In genomic region chr3:27623085-27623753, GRCh38 we compare ENCODE assay signal across 1 cellular context.
TF ChIP-seq lines count a peak whose summit lies in the region.

No MANE protein-coding gene starts in this region.

TF ChIP-seq in HepG2, 621 proteins besides CTCF, POLR2A, EP300 and RAD21 (continued from another document and continues in another):
- TF ChIP-seq ZBTB37 (CRISPR knock-in tag; IDR thresholded peaks at IDR 0.05): 0 out of 2 replicates have a peak, but pooled peaks have one; percentile 27
- no peak for TF ChIP-seq RARG (CRISPR knock-in tag; IDR thresholded peaks at IDR 0.05; ENCODE audit: low read depth)
- TF ChIP-seq ELF1 (CRISPR knock-in tag; IDR thresholded peaks at IDR 0.05): peak; percentile 26; the same call in 1 of the 2 replicates
- no peak for TF ChIP-seq ZNF232 (CRISPR knock-in tag; IDR thresholded peaks at IDR 0.05; ENCODE audit: borderline replicate concordance)
- TF ChIP-seq NBN (conservative IDR thresholded peaks at IDR 0.05): no peak
- no peak for TF ChIP-seq ZNF17 (CRISPR knock-in tag; IDR thresholded peaks at IDR 0.05)
- peak; percentile 76 for TF ChIP-seq ZMYM4 (CRISPR knock-in tag; IDR thresholded peaks at IDR 0.05)
- TF ChIP-seq PTBP1 (IDR thresholded peaks at IDR 0.05; ENCODE audit: low read depth, low read length, poor library complexity, severe bottlenecking): no peak
- TF ChIP-seq HNF4A (CRISPR knock-in tag; IDR thresholded peaks at IDR 0.05): peak; percentile 86
- TF ChIP-seq PATZ1 (CRISPR knock-in tag; IDR thresholded peaks at IDR 0.05): peak; percentile 60; the same call in 1 of the 2 replicates
- peak; percentile 72; the same call in 1 of the 2 replicates for TF ChIP-seq ZSCAN9 (CRISPR knock-in tag; IDR thresholded peaks at IDR 0.05; ENCODE audit: borderline replicate concordance)
- no peak for TF ChIP-seq ZNF747 (CRISPR knock-in tag; IDR thresholded peaks at IDR 0.05; ENCODE audit: borderline replicate concordance)
- TF ChIP-seq GRHL1 (CRISPR knock-in tag; conservative IDR thresholded peaks at IDR 0.05): no peak
- TF ChIP-seq ZFP91 (CRISPR knock-in tag; IDR thresholded peaks at IDR 0.05; ENCODE audit: borderline replicate concordance): no peak
- peak; percentile 84 for TF ChIP-seq TCF7 (IDR thresholded peaks at IDR 0.05; ENCODE audit: low read depth)
- no peak for TF ChIP-seq CENPT (CRISPR knock-in tag; IDR thresholded peaks at IDR 0.05; ENCODE audit: low read depth)
- peak; percentile 66; the same call in 1 of the 2 replicates for TF ChIP-seq ZBED4 (CRISPR knock-in tag; IDR thresholded peaks at IDR 0.05; ENCODE audit: borderline replicate concordance)
- peak; percentile 23; the same call in 1 of the 2 replicates for TF ChIP-seq TARDBP (CRISPR knock-in tag; IDR thresholded peaks at IDR 0.05)
- peak; percentile 73 for TF ChIP-seq FOXA1 (IDR thresholded peaks at IDR 0.05)
- TF ChIP-seq FOXA1 (CRISPR knock-in tag; IDR thresholded peaks at IDR 0.05): peak; percentile 80; the same call in 1 of the 2 replicates
- no peak for TF ChIP-seq IRF9 (CRISPR knock-in tag; IDR thresholded peaks at IDR 0.05; ENCODE audit: borderline replicate concordance)
- no peak for TF ChIP-seq GTF2F1 (IDR thresholded peaks at IDR 0.05; ENCODE audit: low read length)
- peak; percentile 63 for TF ChIP-seq FOXO1 (CRISPR knock-in tag; IDR thresholded peaks at IDR 0.05)
- TF ChIP-seq THAP9 (CRISPR knock-in tag; IDR thresholded peaks at IDR 0.05; ENCODE audit: borderline replicate concordance): no peak
- no peak; the same call in 1 of the 2 replicates for TF ChIP-seq ZNF556 (CRISPR knock-in tag; IDR thresholded peaks at IDR 0.05; ENCODE audit: borderline replicate concordance)
- TF ChIP-seq ZNF501 (CRISPR knock-in tag; IDR thresholded peaks at IDR 0.05): peak; percentile 53; the same call in 1 of the 2 replicates
- peak; percentile 84 for TF ChIP-seq ZGPAT (CRISPR knock-in tag; IDR thresholded peaks at IDR 0.05)
- TF ChIP-seq SNAPC5 (CRISPR knock-in tag; IDR thresholded peaks at IDR 0.05; ENCODE audit: borderline replicate concordance): no peak
- TF ChIP-seq ZKSCAN5 (CRISPR knock-in tag; IDR thresholded peaks at IDR 0.05): no peak
- TF ChIP-seq NFYC (CRISPR knock-in tag; IDR thresholded peaks at IDR 0.05): peak; percentile 50; the same call in 1 of the 2 replicates
- TF ChIP-seq ZNF562 (CRISPR knock-in tag; IDR thresholded peaks at IDR 0.05; ENCODE audit: borderline replicate concordance): no peak
- no peak; the same call in 1 of the 2 replicates for TF ChIP-seq ARNTL (CRISPR knock-in tag; IDR thresholded peaks at IDR 0.05)
- no peak for TF ChIP-seq ZNF354B (CRISPR knock-in tag; IDR thresholded peaks at IDR 0.05)
- peak; percentile 89 for TF ChIP-seq ISL2 (CRISPR knock-in tag; IDR thresholded peaks at IDR 0.05)
- peak; percentile 42; the same call in 1 of the 2 replicates for TF ChIP-seq YEATS4 (CRISPR knock-in tag; IDR thresholded peaks at IDR 0.05; ENCODE audit: borderline replicate concordance)
- 0 out of 2 replicates have a peak, but pooled peaks have one; percentile 57 for TF ChIP-seq TFE3 (CRISPR knock-in tag; IDR thresholded peaks at IDR 0.05)
- TF ChIP-seq ZNF775 (CRISPR knock-in tag; IDR thresholded peaks at IDR 0.05; ENCODE audit: borderline replicate concordance): no peak
- peak; percentile 82 for TF ChIP-seq CREB1 (IDR thresholded peaks at IDR 0.05)
- peak; percentile 92 for TF ChIP-seq CREB1 (CRISPR knock-in tag; IDR thresholded peaks at IDR 0.05)
- peak; percentile 30; the same call in 1 of the 2 replicates for TF ChIP-seq RFXAP (CRISPR knock-in tag; IDR thresholded peaks at IDR 0.05; ENCODE audit: borderline replicate concordance)
- TF ChIP-seq FOXP1 (IDR thresholded peaks at IDR 0.05): no peak
- TF ChIP-seq FOXP1 (CRISPR knock-in tag; IDR thresholded peaks at IDR 0.05): peak; percentile 72
- TF ChIP-seq ZNF564 (CRISPR knock-in tag; IDR thresholded peaks at IDR 0.05): no peak
- TF ChIP-seq HMG20A (CRISPR knock-in tag; IDR thresholded peaks at IDR 0.05; ENCODE audit: borderline replicate concordance): peak; percentile 77; the same call in 1 of the 2 replicates
- TF ChIP-seq DRAP1 (CRISPR knock-in tag; IDR thresholded peaks at IDR 0.05): no peak
- TF ChIP-seq ZBTB21 (CRISPR knock-in tag; IDR thresholded peaks at IDR 0.05): peak; percentile 81
- peak; percentile 29; the same call in 1 of the 2 replicates for TF ChIP-seq MEIS2 (CRISPR knock-in tag; IDR thresholded peaks at IDR 0.05)
